ENCODE assay signal across 12 cellular contexts in the genomic region with DNA sequence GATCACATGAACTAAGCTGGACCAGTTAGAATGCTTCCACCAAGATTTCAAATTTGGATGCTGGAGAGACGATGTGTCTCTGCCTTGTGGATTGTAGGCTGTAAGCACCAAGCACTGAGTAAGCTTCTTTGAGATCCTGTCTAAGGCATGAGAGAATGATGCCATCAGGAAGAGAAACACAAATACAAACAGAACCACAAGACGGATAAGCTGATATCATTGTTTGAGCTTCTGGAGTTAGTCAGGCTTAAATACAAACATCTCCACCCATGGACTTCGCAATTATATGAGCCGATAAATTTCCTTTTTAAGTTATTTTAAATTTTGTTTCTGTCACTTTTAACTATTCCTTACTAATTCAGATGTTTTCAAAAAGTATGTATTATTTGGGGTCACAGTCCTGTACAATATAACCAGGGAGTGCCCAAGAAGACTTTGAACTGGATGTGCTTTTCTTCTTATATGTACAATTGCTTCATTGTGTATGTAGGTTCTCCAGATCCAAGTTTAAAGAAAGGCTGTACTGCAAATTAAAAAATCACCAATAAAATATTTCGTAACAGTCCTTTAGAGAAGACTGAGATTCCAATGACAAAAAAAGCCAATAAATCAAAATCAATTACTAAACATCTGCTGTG.
DNase-seq lines count a peak whose midpoint lies in the region; ATAC-seq and TF ChIP-seq lines count a peak whose summit lies in the region.
"Had no signal": no experiment of that assay in that cellular context is flagged by ENCODE, and none has a peak within 500 bp of the region (broad histone marks: within the 10 kb centered on the region; RNA-seq: fewer than 3 reads in every experiment).

No MANE protein-coding gene starts in this region.

- intact Hi-C loops in prostate gland (cut with DNase I), result no loop called here

- H3K27ac ChIP-seq in prostate gland, result no peak overlapping the region
- H3K27ac ChIP-seq: ascending aorta had no signal

- POLR2A ChIA-PET in T-cell (lab: Charles Lee), result no interaction called here

- H3K9me3 ChIP-seq in prostate gland, result no peaks in the 10 kb centered on the region
- H3K9me3 ChIP-seq: ascending aorta had no signal

- CTCF ChIA-PET in T-cell (lab: Charles Lee), result no interaction called here

- peak; percentile 12 for DNase-seq in AG20443 (ENCODE audit: low spot score)
- peak; percentile 23 for DNase-seq in HT1080 (ENCODE audit: low read depth)
- peak; percentile 55 to 90 for DNase-seq in cardiac fibroblast (ENCODE audit: low read depth in 2 of 2)
- peak; percentile 83 for DNase-seq in kidney glomerular epithelial cell (lab: John Stamatoyannopoulos, UW)
- no peak for DNase-seq in NCI-H2227 (lab: John Stamatoyannopoulos, UW; ENCODE audit: unreplicated experiment)
- DNase-seq in prostate gland (ENCODE audit: low spot score), result no peak
- DNase-seq in T-cell, result no peak
- DNase-seq: activated CD4-positive, alpha-beta T cell treated with anti-CD3 and anti-CD28 coated beads, Interleukin-2, amount 50 U/mL, for 48 hours; NCI-H2029 treated with DMSO at 0.1 percent for 48 hours; SHP77 had no signal

- H3K27ac Mint-ChIP-seq in T-cell, result no peak overlapping the region

- no peak for TF ChIP-seq POLR2A in prostate gland (IDR thresholded peaks at IDR 0.05)

- peaks cover 4% of the 10 kb centered on the region in 3 donors for H3K9me3 Mint-ChIP-seq in T-cell

- no peaks in the 10 kb centered on the region for H3K36me3 Mint-ChIP-seq in T-cell

- no peaks in the 10 kb centered on the region for H3K27me3 Mint-ChIP-seq in T-cell

- TF ChIP-seq CTCF in cardiac fibroblast (IDR thresholded peaks at IDR 0.05; ENCODE audit: low read depth, low read length) (no peak), prostate gland (IDR thresholded peaks at IDR 0.05) (no peak)

- no peak overlapping the region for H3K4me3 Mint-ChIP-seq in T-cell

- no peak overlapping the region for H3K4me3 ChIP-seq in cardiac fibroblast (replicated peaks in 1 of 2; ENCODE audit: low read depth in 2 of 2, low read length in 2 of 2)
- no peak overlapping the region for H3K4me3 ChIP-seq in prostate gland
- H3K4me3 ChIP-seq: ascending aorta had no signal

- H3K27me3 ChIP-seq in prostate gland (replicated peaks; ENCODE audit: insufficient read depth), result no peaks in the 10 kb centered on the region
- H3K27me3 ChIP-seq: ascending aorta had no signal

- no peaks in the 10 kb centered on the region for H3K36me3 ChIP-seq in prostate gland
- H3K36me3 ChIP-seq: ascending aorta had no signal

- 53% methylated on average over 5 of the region's 5 CpGs for WGBS in prostate gland

- H3K4me1 ChIP-seq in prostate gland (replicated peaks), result no peaks in the 10 kb centered on the region
- H3K4me1 ChIP-seq: ascending aorta had no signal

- ATAC-seq in GM21367 (IDR thresholded peaks at IDR 0.05; ENCODE audit: unreplicated experiment), result no peak
- ATAC-seq in T-cell (replicated peaks in 1 of 4), result no peak

- H3K4me1 Mint-ChIP-seq in T-cell, result no peaks in the 10 kb centered on the region

Comparison
In these comparisons a context has a peak if more than half of its experiments do, and no peak if none do; other contexts are left out.
1. DNase-seq: peak in AG20443 (single experiment), HT1080 (single experiment), cardiac fibroblast (2 of 2) and kidney glomerular epithelial cell (single experiment); none in NCI-H2227 (single experiment), prostate gland (single experiment) and T-cell (0 of 34).